In genomic region chrX:104391905-104392304, GRCh38 we compare ENCODE assay signal across 1 cellular context.
TF ChIP-seq lines count a peak whose summit lies in the region.

No MANE protein-coding gene starts in this region.

TF ChIP-seq in WTC11, 78 proteins besides CTCF, POLR2A, EP300 and RAD21 (continued from another document):
- TF ChIP-seq, protein P1, sequence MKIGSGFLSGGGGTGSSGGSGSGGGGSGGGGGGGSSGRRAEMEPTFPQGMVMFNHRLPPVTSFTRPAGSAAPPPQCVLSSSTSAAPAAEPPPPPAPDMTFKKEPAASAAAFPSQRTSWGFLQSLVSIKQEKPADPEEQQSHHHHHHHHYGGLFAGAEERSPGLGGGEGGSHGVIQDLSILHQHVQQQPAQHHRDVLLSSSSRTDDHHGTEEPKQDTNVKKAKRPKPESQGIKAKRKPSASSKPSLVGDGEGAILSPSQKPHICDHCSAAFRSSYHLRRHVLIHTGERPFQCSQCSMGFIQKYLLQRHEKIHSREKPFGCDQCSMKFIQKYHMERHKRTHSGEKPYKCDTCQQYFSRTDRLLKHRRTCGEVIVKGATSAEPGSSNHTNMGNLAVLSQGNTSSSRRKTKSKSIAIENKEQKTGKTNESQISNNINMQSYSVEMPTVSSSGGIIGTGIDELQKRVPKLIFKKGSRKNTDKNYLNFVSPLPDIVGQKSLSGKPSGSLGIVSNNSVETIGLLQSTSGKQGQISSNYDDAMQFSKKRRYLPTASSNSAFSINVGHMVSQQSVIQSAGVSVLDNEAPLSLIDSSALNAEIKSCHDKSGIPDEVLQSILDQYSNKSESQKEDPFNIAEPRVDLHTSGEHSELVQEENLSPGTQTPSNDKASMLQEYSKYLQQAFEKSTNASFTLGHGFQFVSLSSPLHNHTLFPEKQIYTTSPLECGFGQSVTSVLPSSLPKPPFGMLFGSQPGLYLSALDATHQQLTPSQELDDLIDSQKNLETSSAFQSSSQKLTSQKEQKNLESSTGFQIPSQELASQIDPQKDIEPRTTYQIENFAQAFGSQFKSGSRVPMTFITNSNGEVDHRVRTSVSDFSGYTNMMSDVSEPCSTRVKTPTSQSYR (CRISPR knock-in tag; IDR thresholded peaks at IDR 0.05), result no peak
- TF ChIP-seq TCF7 (CRISPR knock-in tag; IDR thresholded peaks at IDR 0.05; ENCODE audit: low read depth) (no peak), CDX4 (CRISPR knock-in tag; IDR thresholded peaks at IDR 0.05; ENCODE audit: borderline replicate concordance) (no peak), FOXP4 (CRISPR knock-in tag; IDR thresholded peaks at IDR 0.05) (no peak), RELA (CRISPR knock-in tag; IDR thresholded peaks at IDR 0.05; ENCODE audit: borderline replicate concordance) (no peak)
